ENCODE assay signal across 19 cellular contexts in the genomic region with DNA sequence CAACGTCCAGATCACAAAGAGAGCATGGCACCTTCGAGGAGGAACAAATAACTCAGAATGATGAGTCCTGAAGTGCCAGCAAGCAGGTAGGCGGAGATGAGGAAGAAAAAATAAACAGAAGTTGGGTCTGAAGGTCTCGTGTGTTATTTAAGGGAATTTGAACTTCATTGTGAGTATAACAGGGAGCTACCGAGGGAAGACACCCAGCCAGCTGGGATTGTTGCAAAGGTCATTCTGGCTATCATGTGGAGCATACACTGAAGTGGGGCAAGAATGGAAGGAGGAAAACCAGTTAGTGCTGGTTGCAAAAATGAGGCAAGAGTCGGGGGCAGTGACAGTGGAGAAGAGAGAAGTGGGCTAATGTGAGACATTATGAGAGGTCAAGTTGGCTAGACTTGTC. TPM values are rescaled to one million over a fixed set of nuclear protein-coding genes. Genes with fewer than 3 reads are reported as not detected.
DNase-seq lines count a peak whose midpoint lies in the region; ATAC-seq and TF ChIP-seq lines count a peak whose summit lies in the region.
"Had no signal": no experiment of that assay in that cellular context is flagged by ENCODE, and none has a peak within 500 bp of the region (broad histone marks: within the 10 kb centered on the region; RNA-seq: fewer than 3 reads in every experiment).

No MANE protein-coding gene starts in this region.

- no peak overlapping the region for H3K27ac ChIP-seq in Karpas-422 (ENCODE audit: low read length)
- peak overlapping the region; percentile 69 for H3K27ac ChIP-seq in rectal smooth muscle tissue (ENCODE audit: low read depth, low read length)
- H3K27ac ChIP-seq in spleen, result no peak overlapping the region
- H3K27ac ChIP-seq: 22Rv1 had no signal

- peaks cover 13% of the 10 kb centered on the region for H3K4me1 ChIP-seq in Karpas-422 (ENCODE audit: low read length)
- peaks cover 7% of the 10 kb centered on the region for H3K4me1 ChIP-seq in rectal smooth muscle tissue (ENCODE audit: control insufficient read depth, insufficient read depth, low read length)
- H3K4me1 ChIP-seq in spleen, result peaks cover 0 to 15% (median 8%) of the 10 kb centered on the region in 6 donors
- H3K4me1 ChIP-seq: BE2C had no signal

- H4K20me1 ChIP-seq in Karpas-422 (ENCODE audit: insufficient read depth, low read depth, low read length), result no peaks in the 10 kb centered on the region

- H3K4me3 ChIP-seq in Karpas-422 (ENCODE audit: low read length) (no peak overlapping the region), rectal smooth muscle tissue (ENCODE audit: low read length) (no peak overlapping the region), spleen (no peak overlapping the region)

- ATAC-seq in left colon, result peak; percentile 85
- no peak for ATAC-seq in GM21381 (IDR thresholded peaks at IDR 0.05; ENCODE audit: unreplicated experiment)
- ATAC-seq in HG03521 (IDR thresholded peaks at IDR 0.05; ENCODE audit: unreplicated experiment), result no peak
- ATAC-seq: CD8-positive, alpha-beta T cell had no signal

- no peak overlapping the region for H3K4me2 ChIP-seq in Karpas-422 (ENCODE audit: low read depth, low read length, poor library complexity, severe bottlenecking)

- TF ChIP-seq POLR2A in spleen (IDR thresholded peaks at IDR 0.05), result no peak

- H3K9ac ChIP-seq in Karpas-422 (ENCODE audit: low read length) (no peak overlapping the region), rectal smooth muscle tissue (ENCODE audit: low read length) (no peak overlapping the region)

- H2AFZ ChIP-seq in Karpas-422 (ENCODE audit: low read length), result 0 out of 2 replicates have a peak overlapping the region, but pooled peaks have one; percentile 1

- H3K9me2 ChIP-seq in Karpas-422 (replicated peaks; ENCODE audit: insufficient read depth, low read length), result no peaks in the 10 kb centered on the region

- WGBS in spleen, 5 donors, result 82 to 93% (median 86%) methylated on average over 6 of the region's 6 CpGs

- intact Hi-C loops in left colon (cut with DNase I, micrococcal nuclease), result no loop called here
- intact Hi-C loops in spleen (cut with DNase I; ENCODE audit: low total_unique reads), result no loop called here

- H3K9me3 ChIP-seq in Karpas-422 (ENCODE audit: low read length), result no peaks in the 10 kb centered on the region
- H3K9me3 ChIP-seq in spleen, result no peaks in the 10 kb centered on the region
- H3K9me3 ChIP-seq: BE2C had no signal

- no peaks in the 10 kb centered on the region for H3K27me3 ChIP-seq in Karpas-422 (ENCODE audit: low read length)
- no peaks in the 10 kb centered on the region for H3K27me3 ChIP-seq in rectal smooth muscle tissue (ENCODE audit: control insufficient read depth, insufficient read depth, low read length)
- no peaks in the 10 kb centered on the region for H3K27me3 ChIP-seq in spleen (replicated peaks in 1 of 7)
- H3K27me3 ChIP-seq: BE2C had no signal

- no peaks in the 10 kb centered on the region for H3K79me2 ChIP-seq in Karpas-422 (ENCODE audit: low read length)

- peak; percentile 47 for DNase-seq in CD1c-positive myeloid dendritic cell (ENCODE audit: extremely low spot score)
- DNase-seq in Karpas-422, result no peak
- DNase-seq in left colon, result no peak
- DNase-seq in spleen, result no peak
- no peak for DNase-seq in DMS53 treated with DMSO at 0.1 percent for 48 hours (lab: John Stamatoyannopoulos, UW; ENCODE audit: unreplicated experiment)
- DNase-seq: BE2C; CD8-positive, alpha-beta T cell; DMS79 treated with DMSO at 0.1 percent for 48 hours; GDM1; GOT3; Kasumi-1; MM.1S; NCI-H1930; NCI-H510A; NCI-H774 had no signal

- no peak for TF ChIP-seq CTCF in spleen (IDR thresholded peaks at IDR 0.05 in 8 of 11, conservative IDR thresholded peaks at IDR 0.05 in 3 of 11)

- no peaks in the 10 kb centered on the region for H3K36me3 ChIP-seq in Karpas-422 (ENCODE audit: insufficient read depth, low read length)
- no peaks in the 10 kb centered on the region for H3K36me3 ChIP-seq in rectal smooth muscle tissue (ENCODE audit: control insufficient read depth, insufficient read depth, low read length)
- no peaks in the 10 kb centered on the region for H3K36me3 ChIP-seq in spleen
- H3K36me3 ChIP-seq: BE2C had no signal

RNA-seq across cellular contexts. Expression of gene RAP1A, which starts 53.6 kb away (rescaled TPM):
- total RNA-seq in Karpas-422 (2014; rRNA removed; shearing (Covaris generic); ENCODE audit: low replicate concordance), result 12.0 and 55.3 TPM in 2 replicates
- 100 to 1,000 TPM in 1 of 2 donors, 10 to 100 TPM in 1; 82.3 to 113 TPM for total RNA-seq in left colon
- total RNA-seq in spleen, result 100 to 1,000 TPM in 5 of 7 donors, 10 to 100 TPM in 2; 83.3 to 125 (median 113) TPM
- polyA plus RNA-seq in spleen, result 100 to 1,000 TPM in 1 of 3 donors, 10 to 100 TPM in 2; 93.6 to 106 (median 99.3) TPM
